Comparison of ENCODE assay signal across 24 cellular contexts in the genomic region with DNA sequence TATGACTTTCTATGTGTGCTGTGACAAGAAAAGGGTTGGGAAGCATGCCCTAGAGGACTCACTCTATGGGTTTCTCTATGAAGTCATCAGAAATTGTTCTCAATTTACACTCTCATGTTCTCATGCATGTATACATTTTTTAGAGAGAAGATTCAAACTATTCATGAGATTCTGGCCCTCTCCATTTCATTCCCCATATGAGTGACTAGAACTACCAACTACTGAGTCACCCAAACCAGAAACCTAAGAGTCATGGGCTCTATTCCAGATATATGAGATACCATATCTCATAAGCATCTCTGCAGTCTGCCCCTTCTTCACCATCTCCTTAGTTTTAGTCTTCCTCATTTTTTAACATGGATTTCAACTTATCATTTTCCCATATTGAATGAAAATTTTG.
"Had no signal": no experiment of that assay in that cellular context is flagged by ENCODE, and none has a peak within 500 bp of the region (broad histone marks: within the 10 kb centered on the region; RNA-seq: fewer than 3 reads in every experiment).

No MANE protein-coding gene starts in this region.

- H3K27me3 Mint-ChIP-seq: activated naive CD8-positive, alpha-beta T cell treated with anti-CD3 and anti-CD28 coated beads, Interleukin-2, amount 50 U/mL, for 24 hours; brain; naive thymus-derived CD8-positive, alpha-beta T cell; progenitor cell of endocrine pancreas had no signal

- H3K9me3 ChIP-seq: sigmoid colon had no signal

- H3K27ac ChIP-seq: coronary artery, neural progenitor cell, sigmoid colon had no signal

- H3K27me3 ChIP-seq: neural progenitor cell, sigmoid colon had no signal

- FAIRE-seq: islet of Langerhans had no signal

- DNase-seq: activated CD4-positive, alpha-beta T cell treated with anti-CD3 and anti-CD28 coated beads, Interleukin-2, amount 50 U/mL, for 48 hours; activated CD8-positive, alpha-beta memory T cell treated with anti-CD3 and anti-CD28 coated beads, Interleukin-2, amount 50 U/mL, for 48 hours; activated effector memory CD4-positive, alpha-beta T cell treated with Interleukin-2 at 50 U/mL for 16 hours; activated naive CD4-positive, alpha-beta T cell treated with anti-CD3 and anti-CD28 coated beads for 36 hours; activated naive CD8-positive, alpha-beta T cell treated with anti-CD3 and anti-CD28 coated beads, Interleukin-2, amount 50 U/mL, for 24 hours; activated T-cell treated with anti-CD3 and anti-CD28 coated beads, Interleukin-2, amount 50 U/mL, for 4 hours; anterior cingulate cortex; hypothalamus; left ventricle myocardium superior; mammary epithelial cell; naive thymus-derived CD8-positive, alpha-beta T cell; retina; sigmoid colon; stimulated activated CD4-positive, alpha-beta T cell treated with anti-CD3 and anti-CD28 coated beads, Interleukin-4, amount 100 ng/mL, for 1 hour; stimulated activated naive CD4-positive, alpha-beta T cell treated with Interleukin-2 at 50 U/mL for 16 hours; T1000 had no signal

- ATAC-seq: activated naive CD8-positive, alpha-beta T cell treated with anti-CD3 and anti-CD28 coated beads, Interleukin-2, amount 50 U/mL, for 24 hours; activated T-cell treated with anti-CD3 and anti-CD28 coated beads, Interleukin-2, amount 50 U/mL, for 4 hours; left ventricle myocardium superior; naive thymus-derived CD8-positive, alpha-beta T cell; WTC11 had no signal

- H3K9me3 Mint-ChIP-seq: activated naive CD4-positive, alpha-beta T cell treated with anti-CD3 and anti-CD28 coated beads for 36 hours; activated naive CD8-positive, alpha-beta T cell treated with anti-CD3 and anti-CD28 coated beads, Interleukin-2, amount 50 U/mL, for 24 hours; activated T-cell treated with anti-CD3 and anti-CD28 coated beads, Interleukin-2, amount 50 U/mL, for 4 hours; brain; naive thymus-derived CD8-positive, alpha-beta T cell; neural progenitor cell; T-helper 1 cell treated with Interleukin-12 subunit alpha and Interleukin-12 subunit beta and Interleukin-4 antibody, amounts not matched to agents 30 μg/mL and 1 μg/mL, for 36 hours; WTC11 had no signal

- H3K4me3 Mint-ChIP-seq: activated naive CD4-positive, alpha-beta T cell treated with anti-CD3 and anti-CD28 coated beads for 36 hours; activated naive CD8-positive, alpha-beta T cell treated with anti-CD3 and anti-CD28 coated beads, Interleukin-2, amount 50 U/mL, for 24 hours; activated T-cell treated with anti-CD3 and anti-CD28 coated beads, Interleukin-2, amount 50 U/mL, for 4 hours; brain; mesothelial cell of epicardium; naive thymus-derived CD8-positive, alpha-beta T cell; neural progenitor cell; T-helper 1 cell treated with Interleukin-12 subunit alpha and Interleukin-12 subunit beta and Interleukin-4 antibody, amounts not matched to agents 30 μg/mL and 1 μg/mL, for 36 hours; WTC11 had no signal

- H3K4me1 ChIP-seq: neural progenitor cell, sigmoid colon had no signal

- H3K27ac Mint-ChIP-seq: activated naive CD4-positive, alpha-beta T cell treated with anti-CD3 and anti-CD28 coated beads for 36 hours; activated naive CD8-positive, alpha-beta T cell treated with anti-CD3 and anti-CD28 coated beads, Interleukin-2, amount 50 U/mL, for 24 hours; brain; mesothelial cell of epicardium; naive thymus-derived CD8-positive, alpha-beta T cell; neural progenitor cell; progenitor cell of endocrine pancreas; T-helper 1 cell treated with Interleukin-12 subunit alpha and Interleukin-12 subunit beta and Interleukin-4 antibody, amounts not matched to agents 30 μg/mL and 1 μg/mL, for 36 hours; WTC11 had no signal

- H3K4me3 ChIP-seq: coronary artery, neural progenitor cell, sigmoid colon had no signal

- H3K4me1 Mint-ChIP-seq: activated naive CD8-positive, alpha-beta T cell treated with anti-CD3 and anti-CD28 coated beads, Interleukin-2, amount 50 U/mL, for 24 hours; brain; mesothelial cell of epicardium; neural progenitor cell had no signal
